Comparison of ENCODE assay signal across 28 cellular contexts in the genomic region with DNA sequence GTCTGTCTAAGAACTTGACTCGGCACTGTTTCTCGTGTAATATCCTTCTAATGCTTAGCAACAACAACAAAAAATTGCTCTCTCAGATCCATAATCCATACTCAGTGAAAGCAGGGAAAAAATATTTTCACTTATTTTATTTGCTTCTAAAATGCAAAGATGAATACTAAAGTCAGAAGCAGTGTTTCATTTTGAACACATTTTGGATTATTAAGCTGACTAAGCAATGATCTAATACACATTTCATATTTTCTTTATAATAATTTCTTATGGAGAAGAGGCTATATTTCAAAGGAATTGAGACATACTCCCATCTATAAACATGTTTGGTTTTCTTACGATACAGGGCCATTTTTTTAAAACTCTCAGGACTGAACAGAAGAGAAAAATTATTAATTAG. TPM values are rescaled to one million over a fixed set of nuclear protein-coding genes. Genes with fewer than 3 reads are reported as not detected.
A peak's percentile ranks its signal among the peaks of the same experiment; 100 is the strongest.
DNase-seq lines count a peak whose midpoint lies in the region; ATAC-seq, FAIRE-seq and TF ChIP-seq lines count a peak whose summit lies in the region.
"Had no signal": no experiment of that assay in that cellular context is flagged by ENCODE, and none has a peak within 500 bp of the region (broad histone marks: within the 10 kb centered on the region; RNA-seq: fewer than 3 reads in every experiment).

No MANE protein-coding gene starts in this region.

- peaks cover 48% of the 10 kb centered on the region; the same call in 2 of the 3 replicates for H3K36me3 ChIP-seq in K562 (ENCODE audit: control insufficient read depth, insufficient read depth, low read length)
- H3K36me3 ChIP-seq in osteoblast (ENCODE audit: insufficient read depth, low read length): peaks cover 29% of the 10 kb centered on the region

- H3K4me1 Mint-ChIP-seq in stimulated activated naive CD8-positive, alpha-beta T cell treated with anti-CD3 and anti-CD28 coated beads, Interleukin-15, Interleukin-2, amounts not matched to agents 100 ng/mL and 50 ng/mL, for 24 hours (ENCODE audit: low read depth): peaks cover 25% of the 10 kb centered on the region

- H3K27ac ChIP-seq in K562 (ENCODE audit: extremely low read depth, low read depth, low read length) (no peak overlapping the region), osteoblast (ENCODE audit: low read depth, low read length) (peak overlapping the region; percentile 26)

- no peak overlapping the region for H3K4me2 ChIP-seq in K562 (ENCODE audit: insufficient read depth, low read length)
- H3K4me2 ChIP-seq in osteoblast (ENCODE audit: insufficient read depth, low read length): no peak overlapping the region
- H3K4me2 ChIP-seq: SK-N-SH had no signal

- H3K9me1 ChIP-seq in K562 (ENCODE audit: control insufficient read depth, insufficient read depth, low read length): no peaks in the 10 kb centered on the region

- TF ChIP-seq POLR2A in K562 (conservative IDR thresholded peaks at IDR 0.05): no peak

- H2AFZ ChIP-seq in K562 (ENCODE audit: low read depth, low read length) (no peak overlapping the region), osteoblast (ENCODE audit: low read length) (no peak overlapping the region)

- WGBS in K562 (ENCODE audit: insufficient coverage, low coverage, missing lambda C conversion rate): 96% methylated on average over 3 of the region's 3 CpGs

- DNase-seq in stimulated activated naive CD8-positive, alpha-beta T cell treated with anti-CD3 and anti-CD28 coated beads, Interleukin-15, Interleukin-2, amounts not matched to agents 100 U/mL and 50 U/mL, for 24 hours: no peak
- DNase-seq in K562 (ENCODE audit: extremely low read depth in 1 of 4, low spot score in 3 of 4): no peak
- DNase-seq in osteoblast (ENCODE audit: insufficient read length, low spot score, missing footprints): no peak
- no peak for DNase-seq in GM03348 (ENCODE audit: low spot score)
- DNase-seq in NCI-H2227 (lab: John Stamatoyannopoulos, UW; ENCODE audit: unreplicated experiment): no peak
- DNase-seq in NK-92 (lab: John Stamatoyannopoulos, UW; ENCODE audit: unreplicated experiment): no peak
- DNase-seq: C1 segment of cervical spinal cord; CD4-positive, alpha-beta memory T cell; COR-L47; DMS79; GDM1; GOT3; KBM-7; MV-4-11; NCI-H1105; NCI-H1436 treated with DMSO at 0.1 percent for 48 hours; NCI-H187 treated with DMSO at 0.1 percent for 48 hours; NCI-H2107; NCI-H446; NCI-H524 treated with DMSO at 0.1 percent for 48 hours; NCI-H774; NK-92 treated with Interleukin-12 subunit alpha and Interleukin-12 subunit beta, amount 100 ng/mL, for 24 hours; SK-N-SH had no signal

- in situ Hi-C loops in K562 (cut with MboI): no loop called here

- no TSS peak for BruUV-seq in K562 (replicated peaks; lab: Mats Ljungman, UMichigan)

- H3K4me3 Mint-ChIP-seq in stimulated activated naive CD8-positive, alpha-beta T cell treated with anti-CD3 and anti-CD28 coated beads, Interleukin-15, Interleukin-2, amounts not matched to agents 100 ng/mL and 50 ng/mL, for 24 hours: no peak overlapping the region
- H3K4me3 Mint-ChIP-seq: CD4-positive, alpha-beta memory T cell had no signal

- no peak for TF ChIP-seq RAD21 in K562 (CRISPR knock-in tag; conservative IDR thresholded peaks at IDR 0.05 in 1 of 2, IDR thresholded peaks at IDR 0.05 in 1 of 2)

- H3K9me3 Mint-ChIP-seq in stimulated activated naive CD8-positive, alpha-beta T cell treated with anti-CD3 and anti-CD28 coated beads, Interleukin-15, Interleukin-2, amounts not matched to agents 100 ng/mL and 50 ng/mL, for 24 hours: no peaks in the 10 kb centered on the region
- H3K9me3 Mint-ChIP-seq: CD4-positive, alpha-beta memory T cell had no signal

- no peaks in the 10 kb centered on the region for H3K9me3 ChIP-seq in K562 (replicated peaks; ENCODE audit: control insufficient read depth, insufficient read depth, low read depth, low read length)
- H3K9me3 ChIP-seq in osteoblast (ENCODE audit: low read depth, low read length): no peaks in the 10 kb centered on the region
- H3K9me3 ChIP-seq: HAP-1, SK-N-SH had no signal

- no peak overlapping the region for H3K9ac ChIP-seq in K562 (ENCODE audit: insufficient read depth in 1 of 2, low read depth in 2 of 2, low read length in 2 of 2)
- H3K9ac ChIP-seq: SK-N-SH had no signal

- CTCF ChIA-PET in K562 (lab: Yijun Ruan, JAX; ENCODE audit: low intra/inter-chr PET ratio): no interaction called here

- H3K27ac Mint-ChIP-seq in stimulated activated naive CD8-positive, alpha-beta T cell treated with anti-CD3 and anti-CD28 coated beads, Interleukin-15, Interleukin-2, amounts not matched to agents 100 ng/mL and 50 ng/mL, for 24 hours: peak overlapping the region; percentile 80

- no peak for TF ChIP-seq CTCF in K562 (IDR thresholded peaks at IDR 0.05 in 2 of 3, conservative IDR thresholded peaks at IDR 0.05 in 1 of 3; ENCODE audit: insufficient read depth in 2 of 3, low read depth in 1 of 3, low read length in 3 of 3)
- TF ChIP-seq CTCF in osteoblast (IDR thresholded peaks at IDR 0.05; ENCODE audit: extremely low read depth, low read depth, low read length): no peak

- POLR2A ChIA-PET in K562 (lab: Yijun Ruan, JAX): interaction anchor here (1.2 to 2.9 kb wide), 2 partner anchors 9 to 27 kb away, joined by 3 to 8 read pairs; a partner anchor contains a TSS

- H3K27me3 ChIP-seq in K562 (ENCODE audit: control insufficient read depth in 2 of 2, insufficient read depth in 2 of 2, low read length in 2 of 2) (no peaks in the 10 kb centered on the region), osteoblast (ENCODE audit: insufficient read depth, low read length) (no peaks in the 10 kb centered on the region)

- H3K36me3 Mint-ChIP-seq in stimulated activated naive CD8-positive, alpha-beta T cell treated with anti-CD3 and anti-CD28 coated beads, Interleukin-15, Interleukin-2, amounts not matched to agents 100 ng/mL and 50 ng/mL, for 24 hours (ENCODE audit: low read depth): peaks cover 63% of the 10 kb centered on the region

- H3K79me2 ChIP-seq in K562 (ENCODE audit: control insufficient read depth, insufficient read depth, low read length) (no peaks in the 10 kb centered on the region), osteoblast (ENCODE audit: insufficient read depth, low read length) (no peaks in the 10 kb centered on the region)

- TF ChIP-seq EP300 in K562 (IDR thresholded peaks at IDR 0.05; ENCODE audit: low read length): no peak

- H3K4me1 ChIP-seq in K562 (replicated peaks in 1 of 2; ENCODE audit: control insufficient read depth in 2 of 2, insufficient read depth in 2 of 2, low read length in 2 of 2) (no peaks in the 10 kb centered on the region), osteoblast (ENCODE audit: insufficient read depth, low read length) (no peaks in the 10 kb centered on the region)
- H3K4me1 ChIP-seq: HAP-1 had no signal

- H3K27me3 Mint-ChIP-seq in stimulated activated naive CD8-positive, alpha-beta T cell treated with anti-CD3 and anti-CD28 coated beads, Interleukin-15, Interleukin-2, amounts not matched to agents 100 ng/mL and 50 ng/mL, for 24 hours: no peaks in the 10 kb centered on the region
- H3K27me3 Mint-ChIP-seq: CD4-positive, alpha-beta memory T cell had no signal

- H4K20me1 ChIP-seq in K562 (replicated peaks; ENCODE audit: control insufficient read depth, insufficient read depth, low read length) (0 out of 2 replicates have a peak, but pooled peaks cover 3% of the 10 kb centered on the region), osteoblast (ENCODE audit: insufficient read depth, low read length) (no peaks in the 10 kb centered on the region)

- ATAC-seq in stimulated activated naive CD8-positive, alpha-beta T cell treated with anti-CD3 and anti-CD28 coated beads, Interleukin-15, Interleukin-2, amounts not matched to agents 100 U/mL and 50 U/mL, for 24 hours: no peak
- no peak for ATAC-seq in K562
- ATAC-seq: PC-3 had no signal

- H3K4me3 ChIP-seq in K562: no peak overlapping the region
- H3K4me3 ChIP-seq in osteoblast (ENCODE audit: insufficient read depth, low read length): no peak overlapping the region
- H3K4me3 ChIP-seq: HAP-1 had no signal

- no peak for FAIRE-seq in K562 (lab: Jason Lieb, UNC)
- FAIRE-seq: A204.1, GM12891 had no signal

- intact Hi-C loops in K562 (cut with micrococcal nuclease): no loop called here

RNA-seq across cellular contexts. Expression of a gene that starts 26.9 kb away (rescaled TPM):
- total RNA-seq in K562 (2011; cell fraction: chromatin; rRNA removed; ENCODE audit: low replicate concordance): 28.5 and 56.2 TPM in 2 replicates
- total RNA-seq in K562 (2011; cell fraction: nucleolus; rRNA removed): 14.8 and 19.5 TPM in 2 replicates
- 43.9 and 84.6 TPM in 2 replicates for total RNA-seq in K562 (2011; cell fraction: nucleoplasm; rRNA removed)
- total RNA-seq in K562 (2014; rRNA removed) (9.4 and 10.5 TPM in 2 replicates), K562 (2014; rRNA removed; fragmentation: Illumina TruSeq; extraction: Trizol) (27.9 and 29.5 TPM in 2 replicates), K562 (2015; rRNA removed; fragmentation: Illumina TruSeq; extraction: Trizol) (22.7 and 25.7 TPM in 2 replicates), K562 (2021) (50.7 and 50.8 TPM in 2 replicates), osteoblast (12.4 and 14.5 TPM in 2 replicates)
- polyA plus RNA-seq in K562 (2011; rRNA removed) (22.6 and 40.3 TPM in 2 replicates), K562 (2014; fragmentation: Illumina TruSeq; extraction: Trizol) (51.0 and 51.2 TPM in 2 replicates), K562 (2014; fragmentation: Nextera tagmentation; extraction: Ambion mirVana) (1 to 10 TPM; 3.4 to 8.4 TPM), K562 (2014; rRNA removed) (32.7 and 34.3 TPM in 2 replicates)
- polyA plus RNA-seq in K562 (2011; cell fraction: cytosol; rRNA removed): 18.5 and 29.2 TPM in 2 replicates
- polyA plus RNA-seq in K562 (2011; cell fraction: nucleus; rRNA removed): 22.9 and 26.1 TPM in 2 replicates
- 41.2 and 44.4 TPM in 2 replicates for polyA plus RNA-seq in K562 (2012)
- polyA minus RNA-seq in K562 (2011; rRNA and poly(A)+ RNA removed): 25.1 and 32.6 TPM in 2 replicates
- 23.1 and 26.0 TPM in 2 replicates for polyA minus RNA-seq in K562 (2011; cell fraction: cytosol; rRNA and poly(A)+ RNA removed)
- polyA minus RNA-seq in K562 (2011; cell fraction: nucleus; rRNA and poly(A)+ RNA removed): 12.1 and 20.3 TPM in 2 replicates

RNA-seq across cellular contexts. Expression of a gene that starts 52.6 kb away (rescaled TPM):
- total RNA-seq in K562 (2011; cell fraction: chromatin; rRNA removed; ENCODE audit: low replicate concordance): 15.9 and 20.0 TPM in 2 replicates
- 9.2 and 10.4 TPM in 2 replicates for total RNA-seq in K562 (2011; cell fraction: nucleolus; rRNA removed)
- total RNA-seq in K562 (2011; cell fraction: nucleoplasm; rRNA removed): 21.1 and 38.6 TPM in 2 replicates
- total RNA-seq in K562 (2014; rRNA removed) (5.3 and 8.0 TPM in 2 replicates), K562 (2014; rRNA removed; fragmentation: Illumina TruSeq; extraction: Trizol) (6.9 and 7.5 TPM in 2 replicates), K562 (2015; rRNA removed; fragmentation: Illumina TruSeq; extraction: Trizol) (6.4 and 7.4 TPM in 2 replicates), K562 (2021) (6.7 and 7.3 TPM in 2 replicates), osteoblast (23.9 and 26.2 TPM in 2 replicates)
- polyA plus RNA-seq in K562 (2011; rRNA removed) (5.7 and 7.6 TPM in 2 replicates), K562 (2014; fragmentation: Illumina TruSeq; extraction: Trizol) (3.8 and 4.2 TPM in 2 replicates), K562 (2014; fragmentation: Nextera tagmentation; extraction: Ambion mirVana) (1 to 10 TPM; 1.1 to 1.9 TPM), K562 (2014; rRNA removed) (4.3 and 5.4 TPM in 2 replicates)
- 3.0 and 3.8 TPM in 2 replicates for polyA plus RNA-seq in K562 (2011; cell fraction: cytosol; rRNA removed)
- polyA plus RNA-seq in K562 (2011; cell fraction: nucleus; rRNA removed): 5.7 and 8.3 TPM in 2 replicates
- 3.6 and 4.6 TPM in 2 replicates for polyA plus RNA-seq in K562 (2012)
- polyA minus RNA-seq in K562 (2011; rRNA and poly(A)+ RNA removed): 12.2 and 15.9 TPM in 2 replicates
- polyA minus RNA-seq in K562 (2011; cell fraction: cytosol; rRNA and poly(A)+ RNA removed): 3.1 and 6.3 TPM in 2 replicates
- 9.6 and 11.8 TPM in 2 replicates for polyA minus RNA-seq in K562 (2011; cell fraction: nucleus; rRNA and poly(A)+ RNA removed)
